In genomic region chr16:11100239-11100750, GRCh38 we compare ENCODE assay signal across 8 cellular contexts.
DNase-seq lines count a peak whose midpoint lies in the region; ATAC-seq and TF ChIP-seq lines count a peak whose summit lies in the region.

No MANE protein-coding gene starts in this region.

- H3K9me3 ChIP-seq in thyroid gland = no peaks in the 10 kb centered on the region

- H3K36me3 ChIP-seq in thyroid gland = no peaks in the 10 kb centered on the region

- ATAC-seq in GM19023 (IDR thresholded peaks at IDR 0.05; ENCODE audit: unreplicated experiment) = peak; percentile 45

- peak; percentile 56 for TF ChIP-seq CTCF in cardiac fibroblast (IDR thresholded peaks at IDR 0.05; ENCODE audit: low read depth, low read length)
- peak in 5 of 6 experiments; percentile 14 to 68 (median 38) for TF ChIP-seq CTCF in thyroid gland (IDR thresholded peaks at IDR 0.05)

- DNase-seq in ACHN (peak; percentile 74), NCI-H2171 treated with DMSO at 0.1 percent for 48 hours (lab: John Stamatoyannopoulos, UW) (peak; percentile 87), cardiac fibroblast (ENCODE audit: low read depth in 2 of 2) (peak; percentile 92 to 95), lung microvascular endothelial cell (ENCODE audit: low read depth in 2 of 2) (peak; percentile 22 to 98), thyroid gland (peak; percentile 78 to 88), NCI-H187 (lab: John Stamatoyannopoulos, UW) (no peak)
- no peak for DNase-seq in effector CD8-positive, alpha-beta T cell (lab: John Stamatoyannopoulos, UW)

- H3K27ac ChIP-seq in thyroid gland = peak overlapping the region; percentile 62 to 92 (median 90)

- H3K4me3 ChIP-seq in cardiac fibroblast (replicated peaks in 1 of 2; ENCODE audit: low read depth in 2 of 2, low read length in 2 of 2) = no peak overlapping the region
- H3K4me3 ChIP-seq in thyroid gland (replicated peaks in 1 of 3) = no peak overlapping the region

- in situ Hi-C loops in ACHN (cut with HindIII; ENCODE audit: low pct_ligation_motif_present, low pct_unique_long_range_greater_than_20kb, low sequenced_read_pairs) = no loop called here

- H3K4me1 ChIP-seq in thyroid gland = peaks cover 61 to 74% of the 10 kb centered on the region in 2 donors

- no peaks in the 10 kb centered on the region for H3K27me3 ChIP-seq in thyroid gland

- intact Hi-C loops in thyroid gland (cut with DNase I) = no loop called here

- TF ChIP-seq POLR2A in thyroid gland (IDR thresholded peaks at IDR 0.05) = peak in 1 of 2 donors; percentile 22

- 19 to 26% methylated on average over 6 of the region's 6 CpGs for WGBS in thyroid gland, 2 donors

Comparison
In these comparisons a context has a peak if more than half of its experiments do, and no peak if none do; other contexts are left out.
1. DNase-seq: peak in ACHN (single experiment), NCI-H2171 treated with DMSO at 0.1 percent for 48 hours (single experiment), cardiac fibroblast (2 of 2), lung microvascular endothelial cell (2 of 2) and thyroid gland (2 of 2); none in NCI-H187 (0 of 2) and effector CD8-positive, alpha-beta T cell (single experiment).